Comparison of ENCODE assay signal across 32 cellular contexts in genomic region chr1:116353155-116353554, GRCh38.
"Had no signal": no experiment of that assay in that cellular context is flagged by ENCODE, and none has a peak within 500 bp of the region (broad histone marks: within the 10 kb centered on the region; RNA-seq: fewer than 3 reads in every experiment).

No MANE protein-coding gene starts in this region.

- H3K9me3 Mint-ChIP-seq: activated naive CD4-positive, alpha-beta T cell treated with anti-CD3 and anti-CD28 coated beads, Interleukin-2, amount 50 U/mL, for 24 hours; activated T-cell treated with anti-CD3 and anti-CD28 coated beads, Interleukin-2, amount 50 U/mL, for 24 hours; activated T-helper 2 cell treated with anti-CD3 and anti-CD28 coated beads, Interferon-gamma antibody, Interleukin-2, Interleukin-4, amounts not matched to agents 10 μg/mL and 5 μg/mL and 100 μg/mL, durations not matched to agents 14 hours and 24 hours and 36 hours had no signal

- H3K36me3 ChIP-seq: Peyer's patch had no signal

- H3K4me3 Mint-ChIP-seq: activated CD4-positive, alpha-beta T cell treated with anti-CD3 and anti-CD28 coated beads, Interleukin-2, amount 10 ng/mL, durations not matched to agents 24 days and 14 days; activated CD8-positive, alpha-beta T cell treated with anti-CD3 and anti-CD28 coated beads, Interleukin-2, amount 10 ng/mL, durations not matched to agents 7 days and 5 days; brain had no signal

- DNase-seq: activated CD4-positive, alpha-beta T cell treated with anti-CD3 and anti-CD28 coated beads for 1 hour; activated CD4-positive, alpha-beta T cell treated with anti-CD3 and anti-CD28 coated beads, Interleukin-2, amount 50 U/mL, for 48 hours; activated CD4-positive, CD25-positive, alpha-beta regulatory T cell; activated CD8-positive, alpha-beta T cell treated with anti-CD3 and anti-CD28 coated beads, Interleukin-2, amount 10 ng/mL, durations not matched to agents 7 days and 5 days; activated gamma-delta T cell; activated naive CD4-positive, alpha-beta T cell treated with Interleukin-2 at 50 U/mL for 16 hours; activated T-cell treated with anti-CD3 and anti-CD28 coated beads, Interleukin-2, amount 50 U/mL, for 24 hours; anterior cingulate cortex; caudate nucleus; cerebellar nuclear complex; Kasumi-1; KBM-7; MM.1S; NCI-H1092; NCI-H1436 treated with DMSO at 0.1 percent for 48 hours; NCI-H1694 treated with DMSO at 0.1 percent for 48 hours; NCI-H2029; NCI-H345; NCI-H524 treated with DMSO at 0.1 percent for 48 hours; PC-3; Peyer's patch; RPMI8226; SIG-M5; SW 1271; T-helper 1 cell; T-helper 9 cell had no signal

- H3K9me3 ChIP-seq: Peyer's patch had no signal

- H3K27ac ChIP-seq: VCaP had no signal

- H3K27ac Mint-ChIP-seq: activated CD4-positive, alpha-beta T cell treated with anti-CD3 and anti-CD28 coated beads, Interleukin-2, amount 10 ng/mL, durations not matched to agents 24 days and 14 days; activated CD8-positive, alpha-beta T cell treated with anti-CD3 and anti-CD28 coated beads, Interleukin-2, amount 10 ng/mL, durations not matched to agents 7 days and 5 days; activated T-helper 2 cell treated with anti-CD3 and anti-CD28 coated beads, Interferon-gamma antibody, Interleukin-2, Interleukin-4, amounts not matched to agents 10 μg/mL and 5 μg/mL and 100 μg/mL, durations not matched to agents 14 hours and 24 hours and 36 hours; brain had no signal

- H3K4me3 ChIP-seq: Peyer's patch had no signal

- ATAC-seq: activated CD8-positive, alpha-beta T cell treated with anti-CD3 and anti-CD28 coated beads, Interleukin-2, amount 10 ng/mL, durations not matched to agents 7 days and 5 days; PC-3 had no signal

- FAIRE-seq: bronchial epithelial cell had no signal

- H3K27me3 Mint-ChIP-seq: activated CD4-positive, alpha-beta T cell treated with anti-CD3 and anti-CD28 coated beads, Interleukin-2, amount 10 ng/mL, durations not matched to agents 24 days and 14 days; activated naive CD4-positive, alpha-beta T cell treated with anti-CD3 and anti-CD28 coated beads, Interleukin-2, amount 50 U/mL, for 24 hours; activated T-cell treated with anti-CD3 and anti-CD28 coated beads, Interleukin-2, amount 50 U/mL, for 24 hours had no signal

- H3K36me3 Mint-ChIP-seq: brain had no signal

- H3K27me3 ChIP-seq: Peyer's patch had no signal

- H3K4me1 ChIP-seq: Peyer's patch had no signal
